20 cellular contexts compared by ENCODE assay signal in genomic region chr1:22702255-22702654, GRCh38. TPM values are rescaled to one million over a fixed set of nuclear protein-coding genes. Genes with fewer than 3 reads are reported as not detected.
DNase-seq lines count a peak whose midpoint lies in the region; ATAC-seq and TF ChIP-seq lines count a peak whose summit lies in the region.
"Had no signal": no experiment of that assay in that cellular context is flagged by ENCODE, and none has a peak within 500 bp of the region (broad histone marks: within the 10 kb centered on the region; RNA-seq: fewer than 3 reads in every experiment).

No MANE protein-coding gene starts in this region.

- TF ChIP-seq CTCF in type B pancreatic cell (conservative IDR thresholded peaks at IDR 0.05), result no peak

- peaks cover 5% of the 10 kb centered on the region for H3K4me1 Mint-ChIP-seq in type B pancreatic cell (ENCODE audit: unreplicated experiment)
- no peaks in the 10 kb centered on the region for H3K4me1 Mint-ChIP-seq in CD8-positive, alpha-beta memory T cell

- H3K9ac ChIP-seq in duodenal mucosa (ENCODE audit: low read depth in 1 of 2, low read length in 2 of 2) (peak overlapping the region in 1 of 2 donors; percentile 26), mucosa of stomach (ENCODE audit: low read length) (peak overlapping the region; percentile 22)

- H3K9me3 Mint-ChIP-seq in type B pancreatic cell, result no peaks in the 10 kb centered on the region
- no peaks in the 10 kb centered on the region for H3K9me3 Mint-ChIP-seq in CD8-positive, alpha-beta memory T cell
- H3K9me3 Mint-ChIP-seq: H9 had no signal

- ATAC-seq in GM18858 (IDR thresholded peaks at IDR 0.05; ENCODE audit: unreplicated experiment), result no peak
- ATAC-seq: SK-N-SH treated with all-trans-retinoic acid at 6 μM for 48 hours had no signal

- CTCF ChIA-PET in CD8-positive, alpha-beta memory T cell (lab: Charles Lee), result no interaction called here

- H3K36me3 ChIP-seq in duodenal mucosa (ENCODE audit: control insufficient read depth in 1 of 2, insufficient read depth in 2 of 2, low read length in 2 of 2) (no peaks in the 10 kb centered on the region), mucosa of stomach (ENCODE audit: control insufficient read depth, insufficient read depth, low read length) (no peaks in the 10 kb centered on the region)
- no peaks in the 10 kb centered on the region for H3K36me3 ChIP-seq in CD8-positive, alpha-beta memory T cell (ENCODE audit: insufficient read depth, low read length)

- H3K27ac ChIP-seq in duodenal mucosa (ENCODE audit: low read depth, low read length), result peak overlapping the region; percentile 25
- no peak overlapping the region for H3K27ac ChIP-seq in CD8-positive, alpha-beta memory T cell (ENCODE audit: low read depth, low read length)

- POLR2A ChIA-PET in CD8-positive, alpha-beta memory T cell (lab: Charles Lee), result no interaction called here

- H3K27me3 ChIP-seq in duodenal mucosa (ENCODE audit: control insufficient read depth in 1 of 2, insufficient read depth in 2 of 2, low read length in 2 of 2) (no peaks in the 10 kb centered on the region), mucosa of stomach (ENCODE audit: control insufficient read depth, insufficient read depth, low read length) (no peaks in the 10 kb centered on the region)
- H3K27me3 ChIP-seq in CD8-positive, alpha-beta memory T cell (ENCODE audit: insufficient read depth, low read length, poor library complexity, severe bottlenecking), result no peaks in the 10 kb centered on the region

- DNase-seq in LoVo (ENCODE audit: low spot score) (peak; percentile 73), type B pancreatic cell (ENCODE audit: extremely low spot score, unreplicated experiment) (no peak), CD1c-positive myeloid dendritic cell (ENCODE audit: extremely low spot score) (no peak)
- no peak for DNase-seq in CD8-positive, alpha-beta memory T cell
- DNase-seq: ACHN; C1 segment of cervical spinal cord; DMS 273 treated with DMSO at 0.1 percent for 48 hours; H9; NCI-H1092 treated with DMSO at 0.1 percent for 48 hours; NCI-H1694; NCI-H2081 treated with DMSO at 0.1 percent for 48 hours; NCI-H446 treated with DMSO at 0.1 percent for 48 hours; NK-92 treated with Interleukin-12 subunit alpha and Interleukin-12 subunit beta, amount 100 ng/mL, for 24 hours; SIG-M5 had no signal

- H3K27me3 Mint-ChIP-seq in type B pancreatic cell, result peaks cover 4% of the 10 kb centered on the region
- H3K27me3 Mint-ChIP-seq in CD8-positive, alpha-beta memory T cell, result peaks cover 15 to 31% of the 10 kb centered on the region in 2 donors

- no peak overlapping the region for H3K4me3 Mint-ChIP-seq in type B pancreatic cell
- no peak overlapping the region for H3K4me3 Mint-ChIP-seq in CD8-positive, alpha-beta memory T cell
- H3K4me3 Mint-ChIP-seq: H9 had no signal

- H3K4me1 ChIP-seq in duodenal mucosa (ENCODE audit: control insufficient read depth in 1 of 2, insufficient read depth in 2 of 2, low read length in 2 of 2), result peaks cover 40 to 41% of the 10 kb centered on the region in 2 donors
- H3K4me1 ChIP-seq in mucosa of stomach (ENCODE audit: control insufficient read depth, insufficient read depth, low read length), result peaks cover 37% of the 10 kb centered on the region
- no peaks in the 10 kb centered on the region for H3K4me1 ChIP-seq in CD8-positive, alpha-beta memory T cell (ENCODE audit: insufficient read depth, low read length)

- no peaks in the 10 kb centered on the region for H3K36me3 Mint-ChIP-seq in type B pancreatic cell
- H3K36me3 Mint-ChIP-seq in CD8-positive, alpha-beta memory T cell, result no peaks in the 10 kb centered on the region

- H3K27ac Mint-ChIP-seq in type B pancreatic cell, result peak overlapping the region; percentile 77
- peak overlapping the region in 1 of 8 donors; percentile 67 for H3K27ac Mint-ChIP-seq in CD8-positive, alpha-beta memory T cell
- H3K27ac Mint-ChIP-seq: H9 had no signal

- no peaks in the 10 kb centered on the region for H3K9me3 ChIP-seq in duodenal mucosa (ENCODE audit: control insufficient read depth in 1 of 2, low read length in 2 of 2)
- no peaks in the 10 kb centered on the region for H3K9me3 ChIP-seq in mucosa of stomach (ENCODE audit: control insufficient read depth, low read length)
- H3K9me3 ChIP-seq in CD8-positive, alpha-beta memory T cell (ENCODE audit: low read length), result no peaks in the 10 kb centered on the region

- H3K4me3 ChIP-seq in duodenal mucosa (ENCODE audit: low read depth in 1 of 2, low read length in 2 of 2) (peak overlapping the region in 1 of 2 donors; percentile 40), mucosa of stomach (ENCODE audit: low read length) (no peak overlapping the region)
- no peak overlapping the region for H3K4me3 ChIP-seq in CD8-positive, alpha-beta memory T cell (ENCODE audit: low read length)

RNA-seq across cellular contexts. Expression of gene EPHB2, which starts 8.4 kb away (rescaled TPM):
- total RNA-seq in type B pancreatic cell (ENCODE audit: low replicate concordance), result 40.3 and 44.6 TPM in 2 replicates
- under 1 TPM; 0.22 to 0.33 TPM for total RNA-seq in CD8-positive, alpha-beta memory T cell
- polyA plus RNA-seq in CD8-positive, alpha-beta memory T cell, result not detected

RNA-seq across cellular contexts. Expression of gene C1QB, which starts 49.2 kb away (rescaled TPM):
- not detected in 2 replicates for total RNA-seq in type B pancreatic cell (ENCODE audit: low replicate concordance)
- under 1 TPM; 0.20 to 0.53 TPM for total RNA-seq in CD8-positive, alpha-beta memory T cell
- polyA plus RNA-seq in CD8-positive, alpha-beta memory T cell, result not detected
- total RNA-seq: H9, IMR-90, RPMI7951 had no signal
- polyA plus RNA-seq: IMR-90 had no signal

RNA-seq across cellular contexts. Expression of gene C1QC, which starts 58.8 kb away (rescaled TPM):
- not detected in 2 replicates for total RNA-seq in type B pancreatic cell (ENCODE audit: low replicate concordance)
- total RNA-seq in CD8-positive, alpha-beta memory T cell, result 1 to 10 TPM in 1 of 2 experiments, under 1 TPM in 1; 0.93 to 1.4 TPM
- not detected for polyA plus RNA-seq in CD8-positive, alpha-beta memory T cell
- total RNA-seq: H9, IMR-90, RPMI7951 had no signal
- polyA plus RNA-seq: IMR-90 had no signal

Comparison
In these comparisons a context has a peak if more than half of its experiments do, and no peak if none do; other contexts are left out.
1. RNA of gene EPHB2, which starts 8.4 kb away (total RNA-seq): 40.3 to 44.6 TPM in type B pancreatic cell; 0.22 to 0.33 TPM in CD8-positive, alpha-beta memory T cell; every median in the first group is over 10 times any median in the second.